In genomic region chr18:49652841-49653240, GRCh38 we compare ENCODE assay signal across 12 cellular contexts.
A peak's percentile ranks its signal among the peaks of the same experiment; 100 is the strongest.
DNase-seq lines count a peak whose midpoint lies in the region; ATAC-seq and TF ChIP-seq lines count a peak whose summit lies in the region.
"Had no signal": no experiment of that assay in that cellular context is flagged by ENCODE, and none has a peak within 500 bp of the region (broad histone marks: within the 10 kb centered on the region; RNA-seq: fewer than 3 reads in every experiment).

No MANE protein-coding gene starts in this region.

- no peak overlapping the region for H3K23ac ChIP-seq in neuronal stem cell (ENCODE audit: low read depth, low read length, poor library complexity)

- H2AFZ ChIP-seq in SK-N-SH (ENCODE audit: low read depth) (peak overlapping the region; percentile 70), neuronal stem cell (ENCODE audit: low read length) (peak overlapping the region; percentile 78)

- TF ChIP-seq CTCF in SK-N-SH (IDR thresholded peaks at IDR 0.05): no peak
- TF ChIP-seq CTCF in fibroblast of pulmonary artery (IDR thresholded peaks at IDR 0.05; ENCODE audit: low read length, missing control alignments): no peak

- no peaks in the 10 kb centered on the region for H3K9me3 ChIP-seq in SK-N-SH
- H3K9me3 ChIP-seq in neuronal stem cell (replicated peaks in 1 of 2; ENCODE audit: control insufficient read depth in 2 of 2, insufficient read depth in 1 of 2, low read depth in 1 of 2, low read length in 2 of 2): no peaks in the 10 kb centered on the region

- H3K9ac ChIP-seq in SK-N-SH: no peak overlapping the region
- no peak overlapping the region for H3K9ac ChIP-seq in neuronal stem cell (ENCODE audit: low read depth, low read length, poor library complexity)

- POLR2A ChIA-PET in SK-N-SH (lab: Yijun Ruan, JAX): no interaction called here

- CTCF ChIA-PET in SK-N-SH (lab: Yijun Ruan, JAX): interaction anchor here (1.1 kb wide), 1 partner anchor 143 kb away, joined by 3 read pairs; no protein-coding TSS in a partner anchor

- H3F3A ChIP-seq in SK-N-SH (replicated peaks; ENCODE audit: insufficient read depth): peaks cover 14% of the 10 kb centered on the region

- no peak overlapping the region for H2AK5ac ChIP-seq in neuronal stem cell (ENCODE audit: low read depth, low read length)

- H3K18ac ChIP-seq in neuronal stem cell (ENCODE audit: low read length): no peak overlapping the region

- no peak for ATAC-seq in HG02973 (IDR thresholded peaks at IDR 0.05; ENCODE audit: unreplicated experiment)
- no peak for ATAC-seq in HG03571 (IDR thresholded peaks at IDR 0.05; ENCODE audit: unreplicated experiment)
- ATAC-seq: K562 had no signal

- H3K4ac ChIP-seq in neuronal stem cell (ENCODE audit: low read length): no peak overlapping the region

- peaks cover 0 to 6% of the 10 kb centered on the region in 2 experiments; a peak in 1 of 4 replicates for H3K4me1 ChIP-seq in SK-N-SH (ENCODE audit: control insufficient read depth in 1 of 2, insufficient read depth in 2 of 2, low read depth in 1 of 2, low read length in 1 of 2)
- peaks cover 1 to 8% of the 10 kb centered on the region in 2 donors for H3K4me1 ChIP-seq in neuronal stem cell (ENCODE audit: control insufficient read depth in 2 of 2, insufficient read depth in 1 of 2, low read depth in 1 of 2, low read length in 2 of 2)

- H2BK120ac ChIP-seq in neuronal stem cell (ENCODE audit: low read depth, low read length): no peak overlapping the region

- H3K27me3 ChIP-seq in SK-N-SH (ENCODE audit: insufficient read depth) (no peaks in the 10 kb centered on the region), neuronal stem cell (ENCODE audit: control insufficient read depth in 3 of 3, insufficient read depth in 3 of 3, low read depth in 1 of 3, low read length in 3 of 3) (no peaks in the 10 kb centered on the region)

- H3K4me2 ChIP-seq in SK-N-SH (peak overlapping the region; percentile 58; the same call in 1 of the 2 replicates), neuronal stem cell (ENCODE audit: insufficient read depth, low read length, poor library complexity, severe bottlenecking) (no peak overlapping the region)

- H3K4me3 ChIP-seq in SK-N-SH (ENCODE audit: low read depth in 2 of 2, low read length in 1 of 2) (peak overlapping the region in 1 of 2 experiments; percentile 9; a peak in 1 of 4 replicates), fibroblast of pulmonary artery (replicated peaks; ENCODE audit: low read depth, low read length) (no peak overlapping the region), neuronal stem cell (ENCODE audit: low read length in 2 of 2) (no peak overlapping the region)
- H3K4me3 ChIP-seq: K562 had no signal

- TF ChIP-seq RAD21 in SK-N-SH (IDR thresholded peaks at IDR 0.05; ENCODE audit: low read length): no peak

- DNase-seq in Daoy (ENCODE audit: low read depth) (peak; percentile 19), SK-N-SH (no peak), fibroblast of pulmonary artery (ENCODE audit: low read depth) (peak; percentile 46), neuronal stem cell (ENCODE audit: low spot score) (no peak), DMS153 treated with DMSO at 0.1 percent for 48 hours (lab: John Stamatoyannopoulos, UW; ENCODE audit: unreplicated experiment) (no peak), DMS79 treated with DMSO at 0.1 percent for 48 hours (lab: John Stamatoyannopoulos, UW) (no peak)
- DNase-seq: activated CD4-positive, alpha-beta memory T cell treated with anti-CD3 and anti-CD28 coated beads, Interleukin-2, amount 10 ng/mL, durations not matched to agents 7 days and 5 days; NCI-H1105; SHP77 treated with DMSO at 0.1 percent for 48 hours had no signal

- no peak overlapping the region for H2BK12ac ChIP-seq in neuronal stem cell (ENCODE audit: low read length)

- no peaks in the 10 kb centered on the region for H3K79me2 ChIP-seq in SK-N-SH (ENCODE audit: insufficient read depth)

- H3K9me2 ChIP-seq in SK-N-SH: no peaks in the 10 kb centered on the region

- WGBS in SK-N-SH (ENCODE audit: low lambda C conversion rate): 69% methylated on average over 4 of the region's 4 CpGs
- no CpG with 5 or more reads among the region's 4 CpGs for WGBS in neuronal stem cell (ENCODE audit: extremely low coverage in 2 of 2, insufficient read length in 2 of 2, insufficient replicate concordance in 1 of 2), 2 donors

- no peak overlapping the region for H2BK5ac ChIP-seq in neuronal stem cell (ENCODE audit: low read length)

- no peak overlapping the region for H4K8ac ChIP-seq in neuronal stem cell (ENCODE audit: low read depth, low read length)

- H4K20me1 ChIP-seq in SK-N-SH (ENCODE audit: insufficient read depth): no peaks in the 10 kb centered on the region

- H2BK15ac ChIP-seq in neuronal stem cell (ENCODE audit: low read length): no peak overlapping the region

- H3K27ac ChIP-seq in SK-N-SH (ENCODE audit: low read depth in 2 of 2, low read length in 1 of 2) (no peak overlapping the region), neuronal stem cell (replicated peaks; ENCODE audit: low read length) (no peak overlapping the region)

- H3K79me1 ChIP-seq in neuronal stem cell (ENCODE audit: low read depth, low read length): no peaks in the 10 kb centered on the region

- H3K14ac ChIP-seq in neuronal stem cell (ENCODE audit: low read length): no peak overlapping the region

- H3K36me3 ChIP-seq in SK-N-SH (replicated peaks in 1 of 2; ENCODE audit: control insufficient read depth in 1 of 2, insufficient read depth in 2 of 2, low read length in 1 of 2) (no peaks in the 10 kb centered on the region), neuronal stem cell (replicated peaks in 1 of 2; ENCODE audit: control insufficient read depth in 2 of 2, insufficient read depth in 2 of 2, low read length in 2 of 2) (no peaks in the 10 kb centered on the region)

- TF ChIP-seq EP300 in SK-N-SH (IDR thresholded peaks at IDR 0.05; ENCODE audit: borderline replicate concordance in 1 of 2, low read depth in 1 of 2, low read length in 1 of 2): no peak

- no peak overlapping the region for H4K91ac ChIP-seq in neuronal stem cell (ENCODE audit: low read depth, low read length, poor library complexity)

TF ChIP-seq in SK-N-SH, 30 proteins besides CTCF, POLR2A, EP300 and RAD21:
- TF ChIP-seq TCF12 (IDR thresholded peaks at IDR 0.05) (no peak), RFX5 (IDR thresholded peaks at IDR 0.05; ENCODE audit: low read length) (no peak), SMC3 (IDR thresholded peaks at IDR 0.05; ENCODE audit: low read depth, low read length) (no peak), SIN3A (IDR thresholded peaks at IDR 0.05; ENCODE audit: borderline replicate concordance, low read depth, low read length) (no peak), TAF1 (IDR thresholded peaks at IDR 0.05; ENCODE audit: borderline replicate concordance, low read depth, low read length) (no peak), MAX (IDR thresholded peaks at IDR 0.05; ENCODE audit: low read depth) (no peak), NFIC (IDR thresholded peaks at IDR 0.05; ENCODE audit: borderline replicate concordance) (no peak), IRF3 (IDR thresholded peaks at IDR 0.05; ENCODE audit: low read depth, low read length) (no peak), GABPA (IDR thresholded peaks at IDR 0.05; ENCODE audit: low read depth) (no peak)

Comparison
In these comparisons a context has a peak if more than half of its experiments do, and no peak if none do; other contexts are left out.
1. DNase-seq: peak in Daoy (single experiment) and fibroblast of pulmonary artery (single experiment); none in SK-N-SH (single experiment), neuronal stem cell (single experiment), DMS153 treated with DMSO at 0.1 percent for 48 hours (single experiment) and DMS79 treated with DMSO at 0.1 percent for 48 hours (single experiment).